12 cellular contexts compared by ENCODE assay signal in genomic region chr18:64219511-64219910, GRCh38.
"Had no signal": no experiment of that assay in that cellular context is flagged by ENCODE, and none has a peak within 500 bp of the region (broad histone marks: within the 10 kb centered on the region; RNA-seq: fewer than 3 reads in every experiment).

No MANE protein-coding gene starts in this region.

- H3K4me3 ChIP-seq: esophagus muscularis mucosa, lower lobe of right lung had no signal

- H3K36me3 ChIP-seq: esophagus muscularis mucosa, lower lobe of right lung, WERI-Rb-1 had no signal

- H3K27ac ChIP-seq: esophagus muscularis mucosa, lower lobe of right lung, WERI-Rb-1 had no signal

- DNase-seq: activated CD4-positive, alpha-beta T cell treated with anti-CD3 and anti-CD28 coated beads for 1 hour; activated CD8-positive, alpha-beta memory T cell treated with anti-CD3 and anti-CD28 coated beads for 24 hours; activated gamma-delta T cell; activated T-cell treated with anti-CD3 and anti-CD28 coated beads, Interleukin-2, amount 50 U/mL, for 72 hours; effector CD8-positive, alpha-beta T cell; hippocampal formation; left cardiac atrium; lower lobe of right lung; natural killer cell; stimulated activated naive B cell treated with anti-CD40 and anti-IgM and Interleukin-4, amounts not matched to agents 10 μg/mL and 1 μg/mL and 100 μg/mL, for 72 hours; WERI-Rb-1 had no signal

- H3K4me1 ChIP-seq: esophagus muscularis mucosa, lower lobe of right lung had no signal

- ATAC-seq: activated T-cell treated with anti-CD3 and anti-CD28 coated beads, Interleukin-2, amount 50 U/mL, for 72 hours; left cardiac atrium; lower lobe of right lung; natural killer cell; stimulated activated naive B cell treated with anti-CD40 and anti-IgM and Interleukin-4, amounts not matched to agents 10 μg/mL and 1 μg/mL and 100 μg/mL, for 72 hours had no signal

- H3K9me3 ChIP-seq: lower lobe of right lung had no signal

- H3K27me3 ChIP-seq: esophagus muscularis mucosa had no signal
